Comparison of ENCODE assay signal across 10 cellular contexts in genomic region chr16:67998779-67999688, GRCh38. TPM values are rescaled to one million over a fixed set of nuclear protein-coding genes. Genes with fewer than 3 reads are reported as not detected.
DNase-seq lines count a peak whose midpoint lies in the region; ATAC-seq lines count a peak whose summit lies in the region.
"Not testable (repeated sequence)": the region's sequence is repeated elsewhere in the genome, so short reads cannot be mapped to it uniquely, and the experiment has no call there.
"Had no signal": no experiment of that assay in that cellular context is flagged by ENCODE, and none has a peak within 500 bp of the region (broad histone marks: within the 10 kb centered on the region; RNA-seq: fewer than 3 reads in every experiment).

A gene with protein sequence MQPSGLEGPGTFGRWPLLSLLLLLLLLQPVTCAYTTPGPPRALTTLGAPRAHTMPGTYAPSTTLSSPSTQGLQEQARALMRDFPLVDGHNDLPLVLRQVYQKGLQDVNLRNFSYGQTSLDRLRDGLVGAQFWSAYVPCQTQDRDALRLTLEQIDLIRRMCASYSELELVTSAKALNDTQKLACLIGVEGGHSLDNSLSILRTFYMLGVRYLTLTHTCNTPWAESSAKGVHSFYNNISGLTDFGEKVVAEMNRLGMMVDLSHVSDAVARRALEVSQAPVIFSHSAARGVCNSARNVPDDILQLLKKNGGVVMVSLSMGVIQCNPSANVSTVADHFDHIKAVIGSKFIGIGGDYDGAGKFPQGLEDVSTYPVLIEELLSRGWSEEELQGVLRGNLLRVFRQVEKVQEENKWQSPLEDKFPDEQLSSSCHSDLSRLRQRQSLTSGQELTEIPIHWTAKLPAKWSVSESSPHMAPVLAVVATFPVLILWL (minus strand): TSS chr16:67999484. CDS start chr16:67993212, 6,272 bp downstream.

- H3K4me1 ChIP-seq in CD4-positive, CD25-positive, alpha-beta regulatory T cell (ENCODE audit: control insufficient read depth, insufficient read depth, low read length, poor library complexity, severe bottlenecking): peaks cover 74% of the 10 kb centered on the region
- peaks cover 25 to 39% of the 10 kb centered on the region in 2 donors for H3K4me1 ChIP-seq in naive thymus-derived CD4-positive, alpha-beta T cell (ENCODE audit: control insufficient read depth in 2 of 2, insufficient read depth in 2 of 2, low read length in 2 of 2)

- H3K4me3 ChIP-seq in CD4-positive, CD25-positive, alpha-beta regulatory T cell (ENCODE audit: low read depth, low read length): peak within 1 kb of the TSS; percentile 82
- peak within 1 kb of the TSS; percentile 75 for H3K4me3 ChIP-seq in naive thymus-derived CD4-positive, alpha-beta T cell (ENCODE audit: low read length)

- POLR2A ChIA-PET in naive thymus-derived CD4-positive, alpha-beta T cell (lab: Charles Lee): interaction anchor here (0.6 to 20.6 kb wide), 30 partner anchors 9 to 277 kb away, joined by 3 to 422 read pairs (median 4); partner anchors contain the start of genes DDX28, DPEP2NB, DUS2 and NUTF2

- intact Hi-C loops in T-helper 1 cell treated with Interleukin-12 subunit alpha and Interleukin-12 subunit beta and Interleukin-4 antibody, amounts not matched to agents 30 ng/mL and 1 ng/mL, for 36 hours (cut with micrococcal nuclease): loop anchor here (1.0 kb wide), 1 partner anchor 106 kb away; the partner anchor contains the start of gene PSKH1
- intact Hi-C loops in left cardiac atrium (cut with DNase I): not testable (repeated sequence)
- intact Hi-C loops in naive thymus-derived CD4-positive, alpha-beta T cell (cut with micrococcal nuclease): loop anchor here in 1 of 2 donors (1.0 kb wide), 1 partner anchor 24 kb away; the partner anchor contains the start of genes DDX28 and DUS2

- H3K27ac ChIP-seq in CD4-positive, CD25-positive, alpha-beta regulatory T cell (ENCODE audit: insufficient read depth, low read length, poor library complexity, severe bottlenecking): peak within 1 kb of the TSS; percentile 73
- H3K27ac ChIP-seq in naive thymus-derived CD4-positive, alpha-beta T cell (ENCODE audit: low read depth, low read length): peak within 1 kb of the TSS; percentile 64

- H3K27ac Mint-ChIP-seq in CD4-positive, CD25-positive, alpha-beta regulatory T cell: peak within 1 kb of the TSS; percentile 92 to 96 (median 95)
- peak within 1 kb of the TSS; percentile 86 for H3K27ac Mint-ChIP-seq in central memory CD8-positive, alpha-beta T cell (ENCODE audit: low read depth)
- peak within 1 kb of the TSS; percentile 84 to 99 (median 95) for H3K27ac Mint-ChIP-seq in naive thymus-derived CD4-positive, alpha-beta T cell

- ATAC-seq in CD4-positive, CD25-positive, alpha-beta regulatory T cell (ENCODE audit: low read depth in 2 of 2): peak; percentile 96 to 97
- ATAC-seq in central memory CD8-positive, alpha-beta T cell (replicated peaks; ENCODE audit: extremely low read depth, poor library complexity, severe bottlenecking): peak; percentile 92
- ATAC-seq in left cardiac atrium: peak; percentile 55 to 80
- ATAC-seq in naive thymus-derived CD4-positive, alpha-beta T cell: peak; percentile 94
- ATAC-seq in stimulated activated naive CD8-positive, alpha-beta T cell treated with anti-CD3 and anti-CD28 coated beads, Interleukin-15, Interleukin-2, amounts not matched to agents 100 U/mL and 50 U/mL, for 24 hours: peak; percentile 79

- H3K4me3 Mint-ChIP-seq in CD4-positive, CD25-positive, alpha-beta regulatory T cell: peak within 1 kb of the TSS; percentile 80 to 96 (median 89)
- H3K4me3 Mint-ChIP-seq in central memory CD8-positive, alpha-beta T cell: peak within 1 kb of the TSS; percentile 84
- peak within 1 kb of the TSS; percentile 80 to 94 (median 90) for H3K4me3 Mint-ChIP-seq in naive thymus-derived CD4-positive, alpha-beta T cell

- not testable (repeated sequence) for H3K9me3 Mint-ChIP-seq in CD4-positive, CD25-positive, alpha-beta regulatory T cell; central memory CD8-positive, alpha-beta T cell; naive thymus-derived CD4-positive, alpha-beta T cell

- CTCF ChIA-PET in naive thymus-derived CD4-positive, alpha-beta T cell (lab: Charles Lee): interaction anchor here (0.6 to 1.8 kb wide), 8 partner anchors 9 to 124 kb away, joined by 3 to 10 read pairs (median 4); partner anchors contain the start of genes DDX28, DUS2 and NFATC3

- peaks cover 16 to 79% (median 48%) of the 10 kb centered on the region in 4 donors for H3K4me1 Mint-ChIP-seq in CD4-positive, CD25-positive, alpha-beta regulatory T cell
- peaks cover 35% of the 10 kb centered on the region for H3K4me1 Mint-ChIP-seq in central memory CD8-positive, alpha-beta T cell
- H3K4me1 Mint-ChIP-seq in naive thymus-derived CD4-positive, alpha-beta T cell: peaks cover 23 to 83% (median 58%) of the 10 kb centered on the region in 7 donors

- DNase-seq in CD4-positive, CD25-positive, alpha-beta regulatory T cell: peak; percentile 12 to 85 (median 67)
- DNase-seq in Kasumi-1 (lab: John Stamatoyannopoulos, UW): peak; percentile 39 to 59
- DNase-seq in activated T-cell treated with anti-CD3 and anti-CD28 coated beads, Interleukin-2, amount 50 U/mL, for 1 hour: peak; percentile 53
- DNase-seq in central memory CD8-positive, alpha-beta T cell (ENCODE audit: low spot score in 2 of 2): peak in 1 of 2 donors; percentile 22
- not testable (repeated sequence) for DNase-seq in left cardiac atrium
- peak in 8 of 9 donors; percentile 41 to 81 (median 70) for DNase-seq in naive thymus-derived CD4-positive, alpha-beta T cell
- peak; percentile 45 for DNase-seq in stimulated activated naive CD8-positive, alpha-beta T cell treated with anti-CD3 and anti-CD28 coated beads, Interleukin-15, Interleukin-2, amounts not matched to agents 100 U/mL and 50 U/mL, for 24 hours

- H3K36me3 ChIP-seq in CD4-positive, CD25-positive, alpha-beta regulatory T cell (ENCODE audit: control insufficient read depth, insufficient read depth, low read length); naive thymus-derived CD4-positive, alpha-beta T cell (ENCODE audit: control insufficient read depth in 2 of 3, insufficient read depth in 3 of 3, low read length in 3 of 3): not testable (repeated sequence)

- H3K27me3 Mint-ChIP-seq in CD4-positive, CD25-positive, alpha-beta regulatory T cell; central memory CD8-positive, alpha-beta T cell; naive thymus-derived CD4-positive, alpha-beta T cell: not testable (repeated sequence)

- peaks cover 15% of the 10 kb centered on the region for H3K36me3 Mint-ChIP-seq in CD4-positive, CD25-positive, alpha-beta regulatory T cell
- not testable (repeated sequence) for H3K36me3 Mint-ChIP-seq in central memory CD8-positive, alpha-beta T cell (ENCODE audit: insufficient read depth)
- H3K36me3 Mint-ChIP-seq in naive thymus-derived CD4-positive, alpha-beta T cell: peaks cover 0 to 20% (median 7%) of the 10 kb centered on the region in 5 donors

- not testable (repeated sequence) for H3K27me3 ChIP-seq in CD4-positive, CD25-positive, alpha-beta regulatory T cell (ENCODE audit: control insufficient read depth, insufficient read depth, low read length); naive thymus-derived CD4-positive, alpha-beta T cell (ENCODE audit: control insufficient read depth in 2 of 2, insufficient read depth in 2 of 2, low read length in 2 of 2)

- H3K9me3 ChIP-seq in CD4-positive, CD25-positive, alpha-beta regulatory T cell (ENCODE audit: control insufficient read depth in 2 of 2, low read length in 2 of 2); naive thymus-derived CD4-positive, alpha-beta T cell (ENCODE audit: control insufficient read depth in 2 of 3, low read length in 3 of 3): not testable (repeated sequence)

RNA-seq across cellular contexts. Expression of the gene that starts here (rescaled TPM):
- total RNA-seq in CD4-positive, CD25-positive, alpha-beta regulatory T cell: 52.4 TPM
- polyA plus RNA-seq in CD4-positive, CD25-positive, alpha-beta regulatory T cell: 10 to 100 TPM; 52.2 to 70.0 (median 63.4) TPM
- 14.4 and 16.1 TPM in 2 replicates for total RNA-seq in T-helper 1 cell treated with Interleukin-12 subunit alpha and Interleukin-12 subunit beta and Interleukin-4 antibody, amounts not matched to agents 30 ng/mL and 1 ng/mL, for 36 hours
- total RNA-seq in left cardiac atrium: 1 to 10 TPM; 1.1 to 2.7 TPM
- 100 to 1,000 TPM in 2 of 5 experiments, 10 to 100 TPM in 3; 26.7 to 159 (median 85.1) TPM for total RNA-seq in naive thymus-derived CD4-positive, alpha-beta T cell
- 10 to 100 TPM; 54.3 to 57.7 TPM for polyA plus RNA-seq in naive thymus-derived CD4-positive, alpha-beta T cell
- total RNA-seq: Daoy had no signal
- polyA plus RNA-seq: AG04450 had no signal
